ENCODE assay signal across 9 cellular contexts in the genomic region with DNA sequence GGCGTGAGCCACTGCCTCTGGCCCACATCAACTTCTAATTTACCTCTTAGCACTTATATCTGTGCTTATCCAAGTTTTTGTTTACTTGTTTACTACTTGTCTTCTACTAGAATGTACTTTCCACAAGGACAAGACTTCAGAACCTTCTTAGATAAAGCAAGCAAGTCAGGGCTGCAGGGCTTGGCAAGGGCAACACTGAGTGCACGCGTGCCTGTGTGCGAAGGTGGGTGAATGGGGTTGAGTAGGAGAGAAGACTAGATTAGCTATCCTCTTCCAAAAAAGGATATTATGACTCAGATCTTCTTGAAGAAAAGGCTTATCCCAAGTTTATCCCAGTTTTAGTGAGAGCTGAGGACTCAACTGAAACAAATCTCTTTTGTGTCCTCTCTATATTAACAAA. TPM values are rescaled to one million over a fixed set of nuclear protein-coding genes. Genes with fewer than 3 reads are reported as not detected.
"Had no signal": no experiment of that assay in that cellular context is flagged by ENCODE, and none has a peak within 500 bp of the region (broad histone marks: within the 10 kb centered on the region; RNA-seq: fewer than 3 reads in every experiment).

No MANE protein-coding gene starts in this region.

- H3K4me3 Mint-ChIP-seq: GM23338, H9, IgD-negative memory B cell had no signal

- H3K27ac Mint-ChIP-seq: GM23338 had no signal

- H3K4me2 ChIP-seq: GM23338 had no signal

- ATAC-seq: GM23338, HepG2 had no signal

- H2AFZ ChIP-seq: GM23338 had no signal

- H3K9me3 Mint-ChIP-seq: GM23338, H9, IgD-negative memory B cell had no signal

- H3K4me1 Mint-ChIP-seq: GM23338, H9 had no signal

- H3K4me3 ChIP-seq: GM23338 had no signal

- H3K27me3 Mint-ChIP-seq: IgD-negative memory B cell had no signal

- DNase-seq: H9, HCEC 1CT, KBM-7 had no signal

- H3K27ac ChIP-seq: HL-60 had no signal

- FAIRE-seq: H1, H54, HepG2 had no signal

RNA-seq across cellular contexts. Expression of a gene that starts 55.5 kb away (rescaled TPM):
- polyA plus RNA-seq: IgD-negative memory B cell had no signal
